In genomic region chrX:9525511-9526248, GRCh38 we compare ENCODE assay signal across 12 cellular contexts.
DNase-seq lines count a peak whose midpoint lies in the region; ATAC-seq, FAIRE-seq and TF ChIP-seq lines count a peak whose summit lies in the region.
"Had no signal": no experiment of that assay in that cellular context is flagged by ENCODE, and none has a peak within 500 bp of the region (broad histone marks: within the 10 kb centered on the region; RNA-seq: fewer than 3 reads in every experiment).

No MANE protein-coding gene starts in this region.

- FAIRE-seq in D721Med (lab: Jason Lieb, UNC) = no peak

- no peak overlapping the region for H2AFZ ChIP-seq in OCI-LY3 (ENCODE audit: low read depth, low read length)

- no peaks in the 10 kb centered on the region for H3K27me3 Mint-ChIP-seq in memory B cell
- H3K27me3 Mint-ChIP-seq: effector memory CD8-positive, alpha-beta T cell had no signal

- H3K79me2 ChIP-seq in OCI-LY3 (ENCODE audit: low read length) = peaks cover 45% of the 10 kb centered on the region

- no peaks in the 10 kb centered on the region for H3K9me3 ChIP-seq in OCI-LY3 (ENCODE audit: insufficient read depth, low read length)

- H3K27ac Mint-ChIP-seq in memory B cell = peak overlapping the region; percentile 91
- H3K27ac Mint-ChIP-seq: effector memory CD8-positive, alpha-beta T cell had no signal

- DNase-seq in ELF-1 (ENCODE audit: low read depth, low spot score) = peak; percentile 45
- DNase-seq in memory B cell (ENCODE audit: low spot score in 2 of 2) = no peak
- no peak for DNase-seq in MV-4-11 (lab: John Stamatoyannopoulos, UW)
- no peak for DNase-seq in D721Med (ENCODE audit: insufficient read length, low spot score)
- no peak for DNase-seq in left colon
- no peak for DNase-seq in NOMO-1 treated with dmso at 0.1 percent for 144 hours (lab: John Stamatoyannopoulos, UW; ENCODE audit: unreplicated experiment)
- DNase-seq: activated gamma-delta T cell treated with Interleukin-2 at 50 U/mL for 16 hours; effector memory CD8-positive, alpha-beta T cell; NCI-H187 treated with DMSO at 0.1 percent for 48 hours; WERI-Rb-1 had no signal

- no peaks in the 10 kb centered on the region for H3K9me3 Mint-ChIP-seq in memory B cell
- H3K9me3 Mint-ChIP-seq: effector memory CD8-positive, alpha-beta T cell had no signal

- peak overlapping the region; percentile 86 for H3K4me3 Mint-ChIP-seq in memory B cell
- H3K4me3 Mint-ChIP-seq: effector memory CD8-positive, alpha-beta T cell had no signal

- peaks cover 58% of the 10 kb centered on the region for H3K4me1 ChIP-seq in OCI-LY3 (ENCODE audit: low read length)

- no peaks in the 10 kb centered on the region for H3K27me3 ChIP-seq in OCI-LY3 (ENCODE audit: low read depth, low read length)

- ATAC-seq in GM21390 (IDR thresholded peaks at IDR 0.05; ENCODE audit: unreplicated experiment) (peak; percentile 78), memory B cell (ENCODE audit: low read depth) (peak; percentile 42), left colon (no peak)
- ATAC-seq: effector memory CD8-positive, alpha-beta T cell had no signal

- H3K4me1 Mint-ChIP-seq in memory B cell = peaks cover 20% of the 10 kb centered on the region

- TF ChIP-seq CTCF in OCI-LY3 (IDR thresholded peaks at IDR 0.05; ENCODE audit: low read depth, low read length) (no peak), D721Med (IDR thresholded peaks at IDR 0.05; ENCODE audit: insufficient read depth, missing control alignments) (no peak)

- H3K27ac ChIP-seq in OCI-LY3 (ENCODE audit: low read length) = peak overlapping the region; percentile 90
- H3K27ac ChIP-seq: WERI-Rb-1 had no signal

- H3K36me3 ChIP-seq in OCI-LY3 (replicated peaks; ENCODE audit: low read depth, low read length) = no peaks in the 10 kb centered on the region
- H3K36me3 ChIP-seq: WERI-Rb-1 had no signal

- H3K4me3 ChIP-seq in OCI-LY3 (ENCODE audit: low read length) = peak overlapping the region; percentile 69

- peak overlapping the region; percentile 94 for H3K4me2 ChIP-seq in OCI-LY3 (ENCODE audit: low read length)

- H3K36me3 Mint-ChIP-seq in memory B cell = peaks cover 2% of the 10 kb centered on the region

- peaks cover 11% of the 10 kb centered on the region for H4K20me1 ChIP-seq in OCI-LY3 (ENCODE audit: insufficient read depth, low read length)

- intact Hi-C loops in left colon (cut with DNase I, micrococcal nuclease) = no loop called here

- H3K9ac ChIP-seq in OCI-LY3 (ENCODE audit: low read length) = peak overlapping the region; percentile 53
